In the genomic region with DNA sequence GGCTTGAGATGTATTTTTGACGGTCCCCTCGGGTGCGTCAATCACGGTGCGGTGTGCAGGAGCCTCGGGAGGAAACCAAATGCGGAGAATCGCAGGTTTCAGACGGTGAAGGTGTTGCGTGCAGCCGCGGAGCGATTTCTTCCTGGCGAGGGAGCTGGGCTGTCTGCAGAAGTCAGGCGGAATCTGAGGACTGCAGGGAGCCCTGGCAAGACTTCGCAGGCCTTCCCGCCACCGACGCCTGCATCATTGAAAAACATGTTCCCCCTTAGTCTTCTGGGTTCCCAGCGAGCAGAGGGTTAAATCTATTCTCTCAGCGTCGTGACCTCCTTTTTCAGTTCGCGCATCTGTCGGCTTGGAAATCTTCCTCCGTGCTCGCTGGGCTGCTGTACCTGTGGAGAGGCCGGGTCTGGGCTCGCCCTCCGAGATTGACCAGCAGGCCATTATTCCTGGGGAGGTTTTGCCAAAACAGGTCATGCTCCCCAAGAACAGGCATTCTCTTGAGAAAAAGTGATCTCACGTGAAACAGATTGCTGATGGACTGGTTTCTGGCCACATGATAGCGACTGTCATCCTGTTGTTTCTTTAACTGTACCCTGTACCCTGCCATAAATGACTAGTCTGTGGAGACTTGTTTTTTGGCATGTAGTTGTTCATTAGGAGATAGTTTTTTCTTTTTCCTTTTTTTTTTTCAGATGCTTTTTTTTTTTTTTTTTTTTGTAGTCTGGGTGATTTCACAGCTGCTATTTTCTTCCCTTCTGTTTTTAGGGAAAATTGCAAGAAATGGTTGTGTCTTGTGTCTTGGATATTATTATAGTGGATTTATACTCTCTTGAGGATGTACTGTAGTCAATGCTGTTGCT, we compare ENCODE assay signal across 8 cellular contexts. TPM values are rescaled to one million over a fixed set of nuclear protein-coding genes. Genes with fewer than 3 reads are reported as not detected.
DNase-seq lines count a peak whose midpoint lies in the region; ATAC-seq, FAIRE-seq and TF ChIP-seq lines count a peak whose summit lies in the region.

No MANE protein-coding gene starts in this region.

- peak overlapping the region; percentile 90 for H3K9ac ChIP-seq in NT2/D1 (ENCODE audit: insufficient read length, low read depth)

- H3K27me3 ChIP-seq in NT2/D1 (ENCODE audit: insufficient read depth, insufficient read length) = no peaks in the 10 kb centered on the region
- H3K27me3 ChIP-seq in pancreas = no peaks in the 10 kb centered on the region

- H3K4me1 ChIP-seq in NT2/D1 (ENCODE audit: insufficient read depth, insufficient read length) (peaks cover 8% of the 10 kb centered on the region), pancreas (peaks cover 0 to 6% (median 0%) of the 10 kb centered on the region in 3 donors)

- H3K4me3 ChIP-seq in NT2/D1 (ENCODE audit: insufficient read length, low read depth) (peak overlapping the region; percentile 85), fibroblast of pulmonary artery (replicated peaks; ENCODE audit: low read depth, low read length) (peak overlapping the region; percentile 55), pancreas (peak overlapping the region; percentile 51 to 82 (median 72))

- CTCF ChIA-PET in HEK293T (lab: Yijun Ruan, JAX) = interaction anchor here (0.6 kb wide), 1 partner anchor 1680 kb away, joined by 3 read pairs; no protein-coding TSS in a partner anchor

- DNase-seq in DMS 273 treated with DMSO at 0.1 percent for 48 hours (lab: John Stamatoyannopoulos, UW) = peak; percentile 60
- DNase-seq in HEK293T (ENCODE audit: extremely low spot score) = peak; percentile 62
- peak; percentile 57 for DNase-seq in NT2/D1 (ENCODE audit: low read depth, low spot score)
- peak; percentile 14 for DNase-seq in activated T-helper 1 cell treated with Interleukin-2 at 50 U/mL for 16 hours (ENCODE audit: low read depth)
- DNase-seq in fibroblast of pulmonary artery (ENCODE audit: low read depth) = peak; percentile 43
- peak in 3 of 6 donors; percentile 17 to 62 (median 29) for DNase-seq in pancreas
- DNase-seq in GM19238 (ENCODE audit: insufficient read length, low spot score) = no peak

- POLR2A ChIA-PET in HEK293T (lab: Yijun Ruan, JAX) = interaction anchor here (0.6 to 2.7 kb wide), 10 partner anchors 12 to 267 kb away, joined by 3 to 12 read pairs (median 4); a partner anchor contains a TSS

- no peak overlapping the region for H3K27ac ChIP-seq in pancreas

- ATAC-seq in pancreas (peak; percentile 18 to 41 (median 28)), GM18517 (IDR thresholded peaks at IDR 0.05; ENCODE audit: unreplicated experiment) (no peak)

- 6% methylated on average over 32 of the region's 32 CpGs for WGBS in pancreas, 2 donors

- intact Hi-C loops in pancreas (cut with DNase I) = no loop called here

- no peak for FAIRE-seq in pancreas (lab: Jason Lieb, UNC)

- no peaks in the 10 kb centered on the region for H3K9me3 ChIP-seq in NT2/D1 (ENCODE audit: insufficient read depth, low read length)
- no peaks in the 10 kb centered on the region for H3K9me3 ChIP-seq in pancreas

- TF ChIP-seq CTCF in fibroblast of pulmonary artery (IDR thresholded peaks at IDR 0.05; ENCODE audit: low read length, missing control alignments) (no peak), pancreas (IDR thresholded peaks at IDR 0.05) (no peak)

- H3K36me3 ChIP-seq in NT2/D1 (ENCODE audit: insufficient read depth, insufficient read length, low read length) (no peaks in the 10 kb centered on the region), pancreas (no peaks in the 10 kb centered on the region)

TF ChIP-seq in HEK293T, 16 proteins besides CTCF, POLR2A, EP300 and RAD21:
- TF ChIP-seq BHLHE40 (IDR thresholded peaks at IDR 0.05; ENCODE audit: borderline replicate concordance) (no peak), FOXA1 (IDR thresholded peaks at IDR 0.05) (no peak), FOXK2 (IDR thresholded peaks at IDR 0.05) (no peak), SP1 (IDR thresholded peaks at IDR 0.05) (no peak), SUZ12 (IDR thresholded peaks at IDR 0.05) (no peak), NFRKB (IDR thresholded peaks at IDR 0.05) (no peak), L3MBTL2 (conservative IDR thresholded peaks at IDR 0.05) (peak; percentile 75)
- TF ChIP-seq, protein P1, sequence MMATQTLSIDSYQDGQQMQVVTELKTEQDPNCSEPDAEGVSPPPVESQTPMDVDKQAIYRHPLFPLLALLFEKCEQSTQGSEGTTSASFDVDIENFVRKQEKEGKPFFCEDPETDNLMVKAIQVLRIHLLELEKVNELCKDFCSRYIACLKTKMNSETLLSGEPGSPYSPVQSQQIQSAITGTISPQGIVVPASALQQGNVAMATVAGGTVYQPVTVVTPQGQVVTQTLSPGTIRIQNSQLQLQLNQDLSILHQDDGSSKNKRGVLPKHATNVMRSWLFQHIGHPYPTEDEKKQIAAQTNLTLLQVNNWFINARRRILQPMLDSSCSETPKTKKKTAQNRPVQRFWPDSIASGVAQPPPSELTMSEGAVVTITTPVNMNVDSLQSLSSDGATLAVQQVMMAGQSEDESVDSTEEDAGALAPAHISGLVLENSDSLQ (IDR thresholded peaks at IDR 0.05) = no peak

RNA-seq across cellular contexts. Expression of a gene that starts 0.9 kb away (rescaled TPM):
- total RNA-seq in pancreas = 10 to 100 TPM; 19.3 to 39.8 (median 26.3) TPM
- polyA plus RNA-seq in pancreas = 10 to 100 TPM in 1 of 2 donors, 1 to 10 TPM in 1; 9.1 to 12.3 TPM
